Comparison of ENCODE assay signal across 25 cellular contexts in genomic region chr15:61671736-61672135, GRCh38.
"Had no signal": no experiment of that assay in that cellular context is flagged by ENCODE, and none has a peak within 500 bp of the region (broad histone marks: within the 10 kb centered on the region; RNA-seq: fewer than 3 reads in every experiment).

No MANE protein-coding gene starts in this region.

- H3K4me1 Mint-ChIP-seq: activated naive CD8-positive, alpha-beta T cell treated with anti-CD3 and anti-CD28 coated beads, Interleukin-2, amount 10 ng/mL, durations not matched to agents 7 days and 5 days had no signal

- H3K9me3 Mint-ChIP-seq: activated naive CD8-positive, alpha-beta T cell treated with anti-CD3 and anti-CD28 coated beads, Interleukin-2, amount 10 ng/mL, durations not matched to agents 7 days and 5 days; T-helper 2 cell treated with Interferon-gamma antibody and Interleukin-4, amounts not matched to agents 5 μg/mL and 100 μg/mL, for 36 hours had no signal

- H3K4me3 ChIP-seq: adrenal gland, breast epithelium, SJCRH30 had no signal

- H3K36me3 Mint-ChIP-seq: activated naive CD8-positive, alpha-beta T cell treated with anti-CD3 and anti-CD28 coated beads, Interleukin-2, amount 10 ng/mL, durations not matched to agents 7 days and 5 days had no signal

- H3K27ac ChIP-seq: adrenal gland, breast epithelium, SJCRH30 had no signal

- H3K9me3 ChIP-seq: breast epithelium, SJCRH30 had no signal

- H3K4me3 Mint-ChIP-seq: activated CD8-positive, alpha-beta T cell treated with anti-CD3 and anti-CD28 coated beads, Interleukin-2, amount 10 ng/mL, durations not matched to agents 7 days and 5 days; activated naive CD8-positive, alpha-beta T cell treated with anti-CD3 and anti-CD28 coated beads, Interleukin-2, amount 10 ng/mL, durations not matched to agents 7 days and 5 days; T-helper 2 cell treated with Interferon-gamma antibody and Interleukin-4, amounts not matched to agents 5 μg/mL and 100 μg/mL, for 36 hours had no signal

- H3K36me3 ChIP-seq: adrenal gland, breast epithelium, SJCRH30 had no signal

- ATAC-seq: activated CD4-positive, CD25-positive, alpha-beta regulatory T cell treated with anti-CD3 and anti-CD28 coated beads, Interleukin-2, amount 50 U/mL, for 24 hours; activated CD8-positive, alpha-beta T cell treated with anti-CD3 and anti-CD28 coated beads, Interleukin-2, amount 10 ng/mL, durations not matched to agents 7 days and 5 days; SK-N-SH treated with all-trans-retinoic acid at 6 μM for 48 hours had no signal

- H3K27me3 ChIP-seq: adrenal gland, breast epithelium, SJCRH30 had no signal

- H3K27ac Mint-ChIP-seq: activated CD8-positive, alpha-beta T cell treated with anti-CD3 and anti-CD28 coated beads, Interleukin-2, amount 10 ng/mL, durations not matched to agents 7 days and 5 days; activated naive CD8-positive, alpha-beta T cell treated with anti-CD3 and anti-CD28 coated beads, Interleukin-2, amount 10 ng/mL, durations not matched to agents 7 days and 5 days; T-helper 2 cell treated with Interferon-gamma antibody and Interleukin-4, amounts not matched to agents 5 μg/mL and 100 μg/mL, for 36 hours had no signal

- H3K4me1 ChIP-seq: adrenal gland, breast epithelium, SJCRH30 had no signal

- DNase-seq: activated CD4-positive, alpha-beta T cell treated with anti-CD3 and anti-CD28 coated beads for 4 hours; activated CD4-positive, alpha-beta T cell treated with anti-CD3 and anti-CD28 coated beads, Interleukin-2, amount 50 U/mL, for 4 hours; activated CD8-positive, alpha-beta memory T cell treated with anti-CD3 and anti-CD28 coated beads, Interleukin-2, amount 50 U/mL, for 48 hours; activated CD8-positive, alpha-beta T cell treated with anti-CD3 and anti-CD28 coated beads, Interleukin-2, amount 10 ng/mL, durations not matched to agents 7 days and 5 days; activated naive CD4-positive, alpha-beta T cell treated with anti-CD3 and anti-CD28 coated beads, Interleukin-2, amount 50 U/mL, for 16 hours; activated naive CD8-positive, alpha-beta T cell treated with anti-CD3 and anti-CD28 coated beads, Interleukin-2, amount 10 ng/mL, durations not matched to agents 7 days and 5 days; activated T-cell treated with anti-CD3 and anti-CD28 coated beads, Interleukin-2, amount 50 U/mL, for 1 hour; anterior cingulate cortex; IMR-90; Kasumi-1; KBM-7; NCI-H1105 treated with DMSO at 0.1 percent for 48 hours; NCI-H1436 treated with DMSO at 0.1 percent for 48 hours; NCI-H187; NCI-H2081; NCI-H226; NCI-H526; NCI-H774; SJCRH30; SW 1271 had no signal
